Comparison of ENCODE assay signal across 15 cellular contexts in the genomic region with DNA sequence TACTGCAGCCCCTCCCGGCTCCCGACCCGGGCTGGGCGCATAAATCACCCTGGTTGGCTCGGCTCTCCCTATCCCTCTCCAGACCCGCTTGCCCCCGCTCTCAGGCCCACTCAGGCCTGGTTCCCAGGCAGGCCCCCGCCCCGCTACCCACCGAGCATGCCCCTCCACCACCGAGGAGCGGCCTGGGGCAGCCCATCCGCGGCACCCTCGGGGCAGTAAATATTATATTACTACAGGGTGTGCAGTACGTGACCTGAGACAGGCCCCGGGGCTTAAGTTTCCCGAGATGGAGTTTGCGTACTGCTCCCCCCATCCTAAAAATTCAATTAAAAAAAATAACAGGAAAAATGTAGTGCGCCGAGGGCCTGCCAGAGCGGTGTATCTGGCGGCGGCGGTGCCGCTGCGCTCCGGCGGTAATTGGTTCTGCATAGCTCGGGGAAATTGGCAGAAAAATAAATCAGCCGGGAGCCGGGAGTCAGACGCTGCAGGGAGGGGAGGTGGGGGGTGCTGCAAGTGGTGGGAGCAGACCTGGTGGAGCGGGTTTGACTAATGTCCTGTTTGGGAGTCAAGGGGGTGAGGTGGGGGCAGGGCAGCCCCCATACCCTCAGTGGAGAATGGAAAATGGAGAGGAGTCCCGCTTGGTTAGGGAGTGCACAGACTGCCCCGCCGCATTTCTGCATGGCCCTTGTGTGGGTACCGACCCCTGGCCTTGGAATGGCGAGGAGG.
"Had no signal": no experiment of that assay in that cellular context is flagged by ENCODE, and none has a peak within 500 bp of the region (broad histone marks: within the 10 kb centered on the region; RNA-seq: fewer than 3 reads in every experiment).

No MANE protein-coding gene starts in this region.

- H3K4me3 ChIP-seq: breast epithelium, gastrocnemius medialis, lung had no signal

- DNase-seq: activated CD4-positive, alpha-beta T cell treated with anti-CD3 and anti-CD28 coated beads, Interleukin-2, amount 50 U/mL, for 48 hours; activated CD4-positive, CD25-positive, alpha-beta regulatory T cell treated with anti-CD3 and anti-CD28 coated beads, Interleukin-2, amount 50 U/mL, for 72 hours; activated gamma-delta T cell; activated naive CD8-positive, alpha-beta T cell treated with anti-CD3 and anti-CD28 coated beads, Interleukin-2, amount 10 ng/mL, durations not matched to agents 7 days and 5 days; activated T-cell treated with anti-CD3 and anti-CD28 coated beads, Interleukin-2, amount 50 U/mL, for 4 hours; anterior cingulate cortex; gastrocnemius medialis; kidney glomerular epithelial cell; naive thymus-derived CD4-positive, alpha-beta T cell; stimulated activated CD4-positive, alpha-beta T cell treated with anti-CD3 and anti-CD28 coated beads, Interleukin-4, amount 100 ng/mL, for 1 hour; stimulated activated naive CD8-positive, alpha-beta T cell treated with anti-CD3 and anti-CD28 coated beads, Interleukin-15, amount 100 ng/mL, for 72 hours; T-helper 9 cell; testis had no signal

- H3K4me1 ChIP-seq: breast epithelium, testis had no signal

- H3K9me3 Mint-ChIP-seq: activated naive CD8-positive, alpha-beta T cell treated with anti-CD3 and anti-CD28 coated beads, Interleukin-2, amount 10 ng/mL, durations not matched to agents 7 days and 5 days; activated T-cell treated with anti-CD3 and anti-CD28 coated beads, Interleukin-2, amount 50 U/mL, for 4 hours; naive thymus-derived CD4-positive, alpha-beta T cell; stimulated activated naive CD8-positive, alpha-beta T cell treated with anti-CD3 and anti-CD28 coated beads, Interleukin-15, amount 100 ng/mL, for 72 hours had no signal

- ATAC-seq: activated T-cell treated with anti-CD3 and anti-CD28 coated beads, Interleukin-2, amount 50 U/mL, for 4 hours; gastrocnemius medialis; naive thymus-derived CD4-positive, alpha-beta T cell; stimulated activated naive CD8-positive, alpha-beta T cell treated with anti-CD3 and anti-CD28 coated beads, Interleukin-15, amount 100 ng/mL, for 72 hours had no signal

- H3K27ac Mint-ChIP-seq: activated naive CD8-positive, alpha-beta T cell treated with anti-CD3 and anti-CD28 coated beads, Interleukin-2, amount 10 ng/mL, durations not matched to agents 7 days and 5 days; naive thymus-derived CD4-positive, alpha-beta T cell had no signal

- H3K4me1 Mint-ChIP-seq: activated naive CD8-positive, alpha-beta T cell treated with anti-CD3 and anti-CD28 coated beads, Interleukin-2, amount 10 ng/mL, durations not matched to agents 7 days and 5 days; naive thymus-derived CD4-positive, alpha-beta T cell; stimulated activated naive CD8-positive, alpha-beta T cell treated with anti-CD3 and anti-CD28 coated beads, Interleukin-15, amount 100 ng/mL, for 72 hours had no signal

- H3K36me3 Mint-ChIP-seq: activated naive CD8-positive, alpha-beta T cell treated with anti-CD3 and anti-CD28 coated beads, Interleukin-2, amount 10 ng/mL, durations not matched to agents 7 days and 5 days; naive thymus-derived CD4-positive, alpha-beta T cell had no signal

- H3K9me3 ChIP-seq: breast epithelium, gastrocnemius medialis, testis had no signal

- H3K36me3 ChIP-seq: breast epithelium had no signal

- H3K4me3 Mint-ChIP-seq: activated naive CD8-positive, alpha-beta T cell treated with anti-CD3 and anti-CD28 coated beads, Interleukin-2, amount 10 ng/mL, durations not matched to agents 7 days and 5 days; activated T-cell treated with anti-CD3 and anti-CD28 coated beads, Interleukin-2, amount 50 U/mL, for 4 hours; naive thymus-derived CD4-positive, alpha-beta T cell; stimulated activated naive CD8-positive, alpha-beta T cell treated with anti-CD3 and anti-CD28 coated beads, Interleukin-15, amount 100 ng/mL, for 72 hours had no signal

- H3K27me3 Mint-ChIP-seq: stimulated activated naive CD8-positive, alpha-beta T cell treated with anti-CD3 and anti-CD28 coated beads, Interleukin-15, amount 100 ng/mL, for 72 hours had no signal

- H3K27ac ChIP-seq: breast epithelium, gastrocnemius medialis, testis had no signal
